13 cellular contexts compared by ENCODE assay signal in the genomic region with DNA sequence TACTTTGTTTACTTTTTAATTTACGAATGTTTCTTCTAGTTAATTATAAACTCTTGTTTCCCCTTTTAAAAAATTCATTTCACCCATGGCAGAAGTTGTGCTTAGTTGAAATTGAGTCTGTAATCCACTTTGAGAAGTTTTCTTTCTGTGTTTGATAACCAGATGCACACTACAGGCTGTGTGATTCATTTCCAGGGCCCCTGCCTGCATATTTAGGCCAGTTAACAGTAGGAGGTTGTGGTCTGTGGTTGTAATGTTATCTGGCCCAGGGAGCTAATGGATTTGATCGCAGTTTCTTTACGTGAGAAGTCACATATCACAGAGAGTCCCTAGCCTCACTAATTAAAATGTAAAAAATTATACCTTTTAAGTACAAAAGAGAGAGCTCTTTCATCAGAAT. TPM values are rescaled to one million over a fixed set of nuclear protein-coding genes. Genes with fewer than 3 reads are reported as not detected.
DNase-seq lines count a peak whose midpoint lies in the region; ATAC-seq and TF ChIP-seq lines count a peak whose summit lies in the region.
"Had no signal": no experiment of that assay in that cellular context is flagged by ENCODE, and none has a peak within 500 bp of the region (broad histone marks: within the 10 kb centered on the region; RNA-seq: fewer than 3 reads in every experiment).

No MANE protein-coding gene starts in this region.

- no peaks in the 10 kb centered on the region for H3K36me3 ChIP-seq in PC-3 (ENCODE audit: low read depth, low read length)
- no peaks in the 10 kb centered on the region for H3K36me3 ChIP-seq in hepatocyte (replicated peaks; ENCODE audit: insufficient read depth, low read depth)
- H3K36me3 ChIP-seq: BLaER1 treated with 17β-estradiol and CSF1 and Interleukin-3, amounts not matched to agents 10 nM and 100 nM; cardiac muscle cell; uterus had no signal

- peaks cover 3% of the 10 kb centered on the region for H3K9me3 Mint-ChIP-seq in activated naive CD4-positive, alpha-beta T cell treated with anti-CD3 and anti-CD28 coated beads, Interleukin-2, amount 10 ng/mL, durations not matched to agents 7 days and 5 days

- no peaks in the 10 kb centered on the region for H3K36me3 Mint-ChIP-seq in activated naive CD4-positive, alpha-beta T cell treated with anti-CD3 and anti-CD28 coated beads, Interleukin-2, amount 10 ng/mL, durations not matched to agents 7 days and 5 days

- H3F3A ChIP-seq in PC-3 (ENCODE audit: low read length, unreplicated experiment): no peaks in the 10 kb centered on the region

- no peaks in the 10 kb centered on the region for H3K9me2 ChIP-seq in PC-3 (replicated peaks; ENCODE audit: low read length)
- no peaks in the 10 kb centered on the region for H3K9me2 ChIP-seq in hepatocyte (replicated peaks; ENCODE audit: insufficient read depth)

- TF ChIP-seq CTCF in PC-3 (conservative IDR thresholded peaks at IDR 0.05; ENCODE audit: low read depth, low read length) (no peak), hepatocyte (IDR thresholded peaks at IDR 0.05; ENCODE audit: poor library complexity) (no peak)

- no peak overlapping the region for H3K27ac ChIP-seq in PC-3 (ENCODE audit: low read length)
- no peak overlapping the region for H3K27ac ChIP-seq in hepatocyte
- H3K27ac ChIP-seq: BLaER1 treated with 17β-estradiol and CSF1 and Interleukin-3, amounts not matched to agents 10 nM and 100 nM; cardiac muscle cell; uterus had no signal

- H4K20me1 ChIP-seq in PC-3 (ENCODE audit: low read length): no peaks in the 10 kb centered on the region
- no peaks in the 10 kb centered on the region for H4K20me1 ChIP-seq in hepatocyte (ENCODE audit: insufficient read depth, poor library complexity, severe bottlenecking)
- H4K20me1 ChIP-seq: BLaER1 treated with 17β-estradiol and CSF1 and Interleukin-3, amounts not matched to agents 10 nM and 100 nM had no signal

- no TSS peak for BruUV-seq in PC-3 (replicated peaks; lab: Mats Ljungman, UMichigan)

- intact Hi-C loops in PC-3 (cut with micrococcal nuclease): loop anchor here (5.0 kb wide), 2 partner anchors 312 to 537 kb away; no protein-coding TSS in a partner anchor

- H3K9me3 ChIP-seq in PC-3 (ENCODE audit: low read length): no peaks in the 10 kb centered on the region
- H3K9me3 ChIP-seq in hepatocyte (ENCODE audit: low read depth): no peaks in the 10 kb centered on the region
- H3K9me3 ChIP-seq: uterus had no signal

- ATAC-seq in PC-3: peak; percentile 33
- ATAC-seq in HG02981 (IDR thresholded peaks at IDR 0.05; ENCODE audit: unreplicated experiment): no peak
- no peak for ATAC-seq in HG03457 (IDR thresholded peaks at IDR 0.05; ENCODE audit: unreplicated experiment)

- peaks cover 19% of the 10 kb centered on the region for H3K27me3 Mint-ChIP-seq in activated naive CD4-positive, alpha-beta T cell treated with anti-CD3 and anti-CD28 coated beads, Interleukin-2, amount 10 ng/mL, durations not matched to agents 7 days and 5 days

- H3K4me2 ChIP-seq in PC-3 (ENCODE audit: low read length): peak overlapping the region; percentile 98
- H3K4me2 ChIP-seq in hepatocyte: peak overlapping the region; percentile 13

- H3K27me3 ChIP-seq in PC-3 (ENCODE audit: low read length): no peaks in the 10 kb centered on the region
- H3K27me3 ChIP-seq in hepatocyte: peaks cover 16% of the 10 kb centered on the region
- H3K27me3 ChIP-seq: BLaER1 treated with 17β-estradiol and CSF1 and Interleukin-3, amounts not matched to agents 10 nM and 100 nM had no signal

- 0 out of 2 replicates have a peak overlapping the region, but pooled peaks have one; percentile 18 for H2AFZ ChIP-seq in PC-3 (ENCODE audit: low read length)
- H2AFZ ChIP-seq in hepatocyte: no peak overlapping the region

- peaks cover 40% of the 10 kb centered on the region for H3K4me1 ChIP-seq in PC-3 (ENCODE audit: insufficient read depth, low read length)
- H3K4me1 ChIP-seq in hepatocyte (ENCODE audit: insufficient read depth): no peaks in the 10 kb centered on the region
- H3K4me1 ChIP-seq: uterus had no signal

- H3K4me3 Mint-ChIP-seq in activated naive CD4-positive, alpha-beta T cell treated with anti-CD3 and anti-CD28 coated beads, Interleukin-2, amount 10 ng/mL, durations not matched to agents 7 days and 5 days: no peak overlapping the region
- H3K4me3 Mint-ChIP-seq: activated T-cell treated with anti-CD3 and anti-CD28 coated beads, Interleukin-2, amount 50 U/mL, for 24 hours had no signal

- H3K27ac Mint-ChIP-seq in activated naive CD4-positive, alpha-beta T cell treated with anti-CD3 and anti-CD28 coated beads, Interleukin-2, amount 10 ng/mL, durations not matched to agents 7 days and 5 days: no peak overlapping the region
- H3K27ac Mint-ChIP-seq: activated T-cell treated with anti-CD3 and anti-CD28 coated beads, Interleukin-2, amount 50 U/mL, for 24 hours had no signal

- no peaks in the 10 kb centered on the region for H3K4me1 Mint-ChIP-seq in activated naive CD4-positive, alpha-beta T cell treated with anti-CD3 and anti-CD28 coated beads, Interleukin-2, amount 10 ng/mL, durations not matched to agents 7 days and 5 days

- CTCF ChIA-PET in PC-3 (lab: Charles Lee): interaction anchor here (1.0 kb wide), 1 partner anchor 34 kb away, joined by 4 read pairs; no protein-coding TSS in a partner anchor
- CTCF ChIA-PET in activated naive CD4-positive, alpha-beta T cell treated with anti-CD3 and anti-CD28 coated beads, Interleukin-2, amount 10 ng/mL, durations not matched to agents 7 days and 5 days (lab: Charles Lee): no interaction called here

- 34% methylated on average over 3 of the region's 3 CpGs for WGBS in hepatocyte (ENCODE audit: low lambda C conversion rate, missing lambda C conversion rate)

- peak overlapping the region; percentile 89; the same call in 1 of the 2 replicates for H3K4me3 ChIP-seq in PC-3 (ENCODE audit: low read length)
- no peak overlapping the region for H3K4me3 ChIP-seq in hepatocyte
- H3K4me3 ChIP-seq: BLaER1 treated with 17β-estradiol and CSF1 and Interleukin-3, amounts not matched to agents 10 nM and 100 nM; cardiac muscle cell; uterus had no signal

- peaks cover 50% of the 10 kb centered on the region for H3K79me2 ChIP-seq in PC-3 (ENCODE audit: low read length)
- H3K79me2 ChIP-seq in hepatocyte: no peaks in the 10 kb centered on the region

- DNase-seq in COLO829 (ENCODE audit: low spot score) (peak; percentile 35), Kasumi-1 (lab: John Stamatoyannopoulos, UW) (peak; percentile 91), PC-3 (peak; percentile 58), hepatocyte (ENCODE audit: low spot score) (no peak), SW 1271 (lab: John Stamatoyannopoulos, UW) (no peak)
- no peak for DNase-seq in activated naive CD4-positive, alpha-beta T cell treated with anti-CD3 and anti-CD28 coated beads, Interleukin-2, amount 10 ng/mL, durations not matched to agents 7 days and 5 days
- DNase-seq: activated CD4-positive, CD25-positive, alpha-beta regulatory T cell; activated T-cell treated with anti-CD3 and anti-CD28 coated beads, Interleukin-2, amount 50 U/mL, for 24 hours; uterus had no signal

- POLR2A ChIA-PET in PC-3 (lab: Charles Lee; ENCODE audit: unreplicated experiment): no interaction called here

- no peak overlapping the region for H3K9ac ChIP-seq in PC-3 (ENCODE audit: low read length)
- H3K9ac ChIP-seq: BLaER1 treated with 17β-estradiol and CSF1 and Interleukin-3, amounts not matched to agents 10 nM and 100 nM had no signal

RNA-seq across cellular contexts. Expression of a gene that starts 3.3 kb away (rescaled TPM):
- 6.1 and 7.3 TPM in 2 replicates for total RNA-seq in PC-3 (2014; rRNA removed)
- total RNA-seq in hepatocyte: 2.8 and 2.9 TPM in 2 replicates
- 3.7 and 5.1 TPM in 2 replicates for polyA plus RNA-seq in hepatocyte

Comparison
In these comparisons a context has a peak if more than half of its experiments do, and no peak if none do; other contexts are left out.
1. DNase-seq: peak in COLO829 (single experiment), Kasumi-1 (2 of 2) and PC-3 (single experiment); none in hepatocyte (single experiment), activated naive CD4-positive, alpha-beta T cell treated with anti-CD3 and anti-CD28 coated beads, Interleukin-2, amount 10 ng/mL, durations not matched to agents 7 days and 5 days (single experiment) and SW 1271 (0 of 2).